Comparison of ENCODE assay signal across 1 cellular context in genomic region chr1:21176589-21177555, GRCh38.
TF ChIP-seq lines count a peak whose summit lies in the region.

Gene EIF4G3, minus strand, starts transcription at chr1:21176897. Its CDS starts 174,155 bp downstream, at chr1:21002742.

TF ChIP-seq in HepG2, 621 proteins besides CTCF, POLR2A, EP300 and RAD21 (continued from another document and continues in another):
- TF ChIP-seq ZNF563 (CRISPR knock-in tag; IDR thresholded peaks at IDR 0.05) (peak; percentile 35; the same call in 1 of the 2 replicates), ZNF639 (CRISPR knock-in tag; conservative IDR thresholded peaks at IDR 0.05) (peak; percentile 85), POGZ (CRISPR knock-in tag; IDR thresholded peaks at IDR 0.05) (0 out of 2 replicates have a peak, but pooled peaks have one; percentile 27), FOSL2 (CRISPR knock-in tag; IDR thresholded peaks at IDR 0.05) (peak; percentile 15; the same call in 1 of the 2 replicates), KAT8 (CRISPR knock-in tag; IDR thresholded peaks at IDR 0.05) (peak; percentile 49; the same call in 1 of the 2 replicates), KDM5B (CRISPR knock-in tag; IDR thresholded peaks at IDR 0.05; ENCODE audit: borderline replicate concordance) (peak; percentile 43; the same call in 1 of the 2 replicates), ZSCAN21 (CRISPR knock-in tag; IDR thresholded peaks at IDR 0.05; ENCODE audit: borderline replicate concordance) (no peak), MZF1 (CRISPR knock-in tag; IDR thresholded peaks at IDR 0.05; ENCODE audit: borderline replicate concordance) (no peak), ELF3 (CRISPR knock-in tag; IDR thresholded peaks at IDR 0.05) (0 out of 2 replicates have a peak, but pooled peaks have one; percentile 11), MIER3 (CRISPR knock-in tag; IDR thresholded peaks at IDR 0.05; ENCODE audit: borderline replicate concordance) (peak; percentile 24; the same call in 1 of the 2 replicates), NFE2 (CRISPR knock-in tag; IDR thresholded peaks at IDR 0.05) (no peak), RORA (CRISPR knock-in tag; IDR thresholded peaks at IDR 0.05) (no peak), ZNF280D (CRISPR knock-in tag; IDR thresholded peaks at IDR 0.05) (no peak), FOXC1 (CRISPR knock-in tag; IDR thresholded peaks at IDR 0.05; ENCODE audit: borderline replicate concordance) (no peak), KLF13 (CRISPR knock-in tag; IDR thresholded peaks at IDR 0.05) (no peak), ZNF17 (CRISPR knock-in tag; IDR thresholded peaks at IDR 0.05) (no peak), SALL1 (CRISPR knock-in tag; IDR thresholded peaks at IDR 0.05) (peak; percentile 26; the same call in 1 of the 2 replicates), ZBTB25 (CRISPR knock-in tag; IDR thresholded peaks at IDR 0.05) (0 out of 2 replicates have a peak, but pooled peaks have one; percentile 52), ZNF792 (CRISPR knock-in tag; IDR thresholded peaks at IDR 0.05) (no peak), ZNF441 (CRISPR knock-in tag; IDR thresholded peaks at IDR 0.05; ENCODE audit: borderline replicate concordance) (no peak; the same call in 1 of the 2 replicates), ZNF747 (CRISPR knock-in tag; IDR thresholded peaks at IDR 0.05; ENCODE audit: borderline replicate concordance) (no peak), MAX (IDR thresholded peaks at IDR 0.05) (peak; percentile 77), MBNL3 (CRISPR knock-in tag; conservative IDR thresholded peaks at IDR 0.05) (no peak), BATF2 (CRISPR knock-in tag; IDR thresholded peaks at IDR 0.05) (no peak), ZZZ3 (CRISPR knock-in tag; IDR thresholded peaks at IDR 0.05; ENCODE audit: borderline replicate concordance) (peak; percentile 94; the same call in 1 of the 2 replicates), ZNF652 (CRISPR knock-in tag; IDR thresholded peaks at IDR 0.05; ENCODE audit: borderline replicate concordance, low read depth) (no peak), ZNF710 (CRISPR knock-in tag; IDR thresholded peaks at IDR 0.05; ENCODE audit: borderline replicate concordance) (no peak), SMAD1 (CRISPR knock-in tag; IDR thresholded peaks at IDR 0.05; ENCODE audit: borderline replicate concordance, low read depth) (no peak), ZNF256 (CRISPR knock-in tag; conservative IDR thresholded peaks at IDR 0.05) (0 out of 2 replicates have a peak, but pooled peaks have one; percentile 39), RXRA (CRISPR knock-in tag; IDR thresholded peaks at IDR 0.05) (peak; percentile 15; the same call in 1 of the 2 replicates), BCL6 (CRISPR knock-in tag; IDR thresholded peaks at IDR 0.05) (no peak), ZNF142 (CRISPR knock-in tag; IDR thresholded peaks at IDR 0.05) (0 out of 2 replicates have a peak, but pooled peaks have one; percentile 58)
- TF ChIP-seq, protein P1, sequence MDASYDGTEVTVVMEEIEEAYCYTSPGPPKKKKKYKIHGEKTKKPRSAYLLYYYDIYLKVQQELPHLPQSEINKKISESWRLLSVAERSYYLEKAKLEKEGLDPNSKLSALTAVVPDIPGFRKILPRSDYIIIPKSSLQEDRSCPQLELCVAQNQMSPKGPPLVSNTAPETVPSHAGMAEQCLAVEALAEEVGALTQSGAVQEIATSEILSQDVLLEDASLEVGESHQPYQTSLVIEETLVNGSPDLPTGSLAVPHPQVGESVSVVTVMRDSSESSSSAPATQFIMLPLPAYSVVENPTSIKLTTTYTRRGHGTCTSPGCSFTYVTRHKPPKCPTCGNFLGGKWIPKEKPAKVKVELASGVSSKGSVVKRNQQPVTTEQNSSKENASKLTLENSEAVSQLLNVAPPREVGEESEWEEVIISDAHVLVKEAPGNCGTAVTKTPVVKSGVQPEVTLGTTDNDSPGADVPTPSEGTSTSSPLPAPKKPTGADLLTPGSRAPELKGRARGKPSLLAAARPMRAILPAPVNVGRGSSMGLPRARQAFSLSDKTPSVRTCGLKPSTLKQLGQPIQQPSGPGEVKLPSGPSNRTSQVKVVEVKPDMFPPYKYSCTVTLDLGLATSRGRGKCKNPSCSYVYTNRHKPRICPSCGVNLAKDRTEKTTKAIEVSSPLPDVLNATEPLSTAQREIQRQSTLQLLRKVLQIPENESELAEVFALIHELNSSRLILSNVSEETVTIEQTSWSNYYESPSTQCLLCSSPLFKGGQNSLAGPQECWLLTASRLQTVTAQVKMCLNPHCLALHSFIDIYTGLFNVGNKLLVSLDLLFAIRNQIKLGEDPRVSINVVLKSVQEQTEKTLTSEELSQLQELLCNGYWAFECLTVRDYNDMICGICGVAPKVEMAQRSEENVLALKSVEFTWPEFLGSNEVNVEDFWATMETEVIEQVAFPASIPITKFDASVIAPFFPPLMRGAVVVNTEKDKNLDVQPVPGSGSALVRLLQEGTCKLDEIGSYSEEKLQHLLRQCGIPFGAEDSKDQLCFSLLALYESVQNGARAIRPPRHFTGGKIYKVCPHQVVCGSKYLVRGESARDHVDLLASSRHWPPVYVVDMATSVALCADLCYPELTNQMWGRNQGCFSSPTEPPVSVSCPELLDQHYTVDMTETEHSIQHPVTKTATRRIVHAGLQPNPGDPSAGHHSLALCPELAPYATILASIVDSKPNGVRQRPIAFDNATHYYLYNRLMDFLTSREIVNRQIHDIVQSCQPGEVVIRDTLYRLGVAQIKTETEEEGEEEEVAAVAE (CRISPR knock-in tag; IDR thresholded peaks at IDR 0.05; ENCODE audit: borderline replicate concordance): no peak
- TF ChIP-seq, protein P2, sequence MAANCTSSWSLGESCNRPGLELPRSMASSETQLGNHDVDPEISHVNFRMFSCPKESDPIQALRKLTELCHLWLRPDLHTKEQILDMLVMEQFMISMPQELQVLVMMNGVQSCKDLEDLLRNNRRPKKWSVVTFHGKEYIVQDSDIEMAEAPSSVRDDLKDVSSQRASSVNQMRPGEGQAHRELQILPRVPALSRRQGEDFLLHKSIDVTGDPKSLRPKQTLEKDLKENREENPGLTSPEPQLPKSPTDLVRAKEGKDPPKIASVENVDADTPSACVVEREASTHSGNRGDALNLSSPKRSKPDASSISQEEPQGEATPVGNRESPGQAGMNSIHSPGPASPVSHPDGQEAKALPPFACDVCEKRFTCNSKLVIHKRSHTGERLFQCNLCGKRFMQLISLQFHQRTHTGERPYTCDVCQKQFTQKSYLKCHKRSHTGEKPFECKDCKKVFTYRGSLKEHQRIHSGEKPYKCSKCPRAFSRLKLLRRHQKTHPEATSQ (CRISPR knock-in tag; IDR thresholded peaks at IDR 0.05; ENCODE audit: borderline replicate concordance): no peak
- TF ChIP-seq, protein P3, sequence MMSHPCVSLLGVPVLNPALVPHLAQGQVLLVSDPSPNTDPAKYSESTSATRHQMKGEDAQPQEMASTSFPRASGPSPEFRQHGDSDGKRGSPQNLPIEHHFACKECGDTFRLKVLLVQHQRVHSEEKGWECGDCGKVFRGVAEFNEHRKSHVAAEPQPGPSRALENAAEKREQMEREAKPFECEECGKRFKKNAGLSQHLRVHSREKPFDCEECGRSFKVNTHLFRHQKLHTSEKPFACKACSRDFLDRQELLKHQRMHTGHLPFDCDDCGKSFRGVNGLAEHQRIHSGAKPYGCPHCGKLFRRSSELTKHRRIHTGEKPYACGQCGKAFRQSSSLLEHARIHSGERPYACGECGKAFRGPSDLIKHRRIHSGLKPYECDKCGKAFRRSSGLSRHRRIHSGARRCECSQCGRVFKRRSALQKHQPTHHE (CRISPR knock-in tag; IDR thresholded peaks at IDR 0.05; ENCODE audit: borderline replicate concordance): 0 out of 2 replicates have a peak, but pooled peaks have one; percentile 38
